In the genomic region with DNA sequence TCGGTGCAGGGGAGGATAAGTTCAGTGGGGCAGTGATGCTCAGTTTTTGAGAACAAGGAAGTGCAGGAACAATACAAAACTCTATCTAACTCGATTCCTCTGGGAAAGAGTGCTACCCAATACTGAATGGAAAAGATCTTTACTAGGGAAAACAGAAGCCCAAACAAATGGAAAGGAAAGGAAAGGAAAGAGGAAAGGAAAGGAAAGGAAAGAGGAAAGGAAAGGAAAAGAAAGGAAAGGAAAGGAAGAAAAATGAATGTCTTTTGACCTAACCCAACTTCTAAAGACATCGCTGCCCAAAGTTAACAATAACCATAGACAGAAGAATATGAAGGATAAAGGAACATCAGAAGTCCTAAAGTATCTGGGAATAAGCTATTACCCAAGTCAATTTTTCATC, we compare ENCODE assay signal across 29 cellular contexts.
"Had no signal": no experiment of that assay in that cellular context is flagged by ENCODE, and none has a peak within 500 bp of the region (broad histone marks: within the 10 kb centered on the region; RNA-seq: fewer than 3 reads in every experiment).

No MANE protein-coding gene starts in this region.

- H3K4me1 Mint-ChIP-seq: T-cell had no signal

- H3K27me3 Mint-ChIP-seq: activated CD4-positive, alpha-beta memory T cell treated with anti-CD3 and anti-CD28 coated beads, Interleukin-2, amount 10 ng/mL, durations not matched to agents 7 days and 5 days; activated CD4-positive, alpha-beta T cell treated with anti-CD3 and anti-CD28 coated beads, Interleukin-2, amount 10 ng/mL, durations not matched to agents 7 days and 5 days; activated naive CD8-positive, alpha-beta T cell; activated T-cell treated with anti-CD3 and anti-CD28 coated beads, Interleukin-2, amount 50 U/mL, for 24 hours; central memory CD8-positive, alpha-beta T cell; T-cell had no signal

- H3K27ac Mint-ChIP-seq: activated CD4-positive, alpha-beta memory T cell treated with anti-CD3 and anti-CD28 coated beads, Interleukin-2, amount 10 ng/mL, durations not matched to agents 7 days and 5 days; activated CD4-positive, alpha-beta T cell treated with anti-CD3 and anti-CD28 coated beads, Interleukin-2, amount 10 ng/mL, durations not matched to agents 7 days and 5 days; activated naive CD8-positive, alpha-beta T cell; activated T-cell treated with anti-CD3 and anti-CD28 coated beads, Interleukin-2, amount 50 U/mL, for 24 hours; activated T-cell treated with anti-CD3 and anti-CD28 coated beads, Interleukin-2, amount 50 U/mL, for 72 hours; T-cell; T-helper 1 cell treated with Interleukin-12 subunit alpha and Interleukin-12 subunit beta and Interleukin-4 antibody, amounts not matched to agents 30 μg/mL and 1 μg/mL, for 36 hours; T-helper 2 cell treated with Interferon-gamma antibody and Interleukin-4, amounts not matched to agents 5 μg/mL and 100 μg/mL, for 36 hours had no signal

- H3K9me3 Mint-ChIP-seq: activated CD4-positive, alpha-beta memory T cell treated with anti-CD3 and anti-CD28 coated beads, Interleukin-2, amount 10 ng/mL, durations not matched to agents 7 days and 5 days; activated CD4-positive, alpha-beta T cell treated with anti-CD3 and anti-CD28 coated beads, Interleukin-2, amount 10 ng/mL, durations not matched to agents 7 days and 5 days; activated T-cell treated with anti-CD3 and anti-CD28 coated beads, Interleukin-2, amount 50 U/mL, for 24 hours; activated T-cell treated with anti-CD3 and anti-CD28 coated beads, Interleukin-2, amount 50 U/mL, for 72 hours; central memory CD8-positive, alpha-beta T cell; T-cell; T-helper 1 cell treated with Interleukin-12 subunit alpha and Interleukin-12 subunit beta and Interleukin-4 antibody, amounts not matched to agents 30 μg/mL and 1 μg/mL, for 36 hours; T-helper 2 cell treated with Interferon-gamma antibody and Interleukin-4, amounts not matched to agents 5 μg/mL and 100 μg/mL, for 36 hours had no signal

- ATAC-seq: activated T-cell treated with anti-CD3 and anti-CD28 coated beads, Interleukin-2, amount 50 U/mL, for 72 hours; esophagus mucosa; T-cell had no signal

- H3K4me3 Mint-ChIP-seq: activated CD4-positive, alpha-beta memory T cell treated with anti-CD3 and anti-CD28 coated beads, Interleukin-2, amount 10 ng/mL, durations not matched to agents 7 days and 5 days; activated CD4-positive, alpha-beta T cell treated with anti-CD3 and anti-CD28 coated beads, Interleukin-2, amount 10 ng/mL, durations not matched to agents 7 days and 5 days; activated naive CD8-positive, alpha-beta T cell; activated T-cell treated with anti-CD3 and anti-CD28 coated beads, Interleukin-2, amount 50 U/mL, for 24 hours; activated T-cell treated with anti-CD3 and anti-CD28 coated beads, Interleukin-2, amount 50 U/mL, for 72 hours; central memory CD8-positive, alpha-beta T cell; T-cell; T-helper 1 cell treated with Interleukin-12 subunit alpha and Interleukin-12 subunit beta and Interleukin-4 antibody, amounts not matched to agents 30 μg/mL and 1 μg/mL, for 36 hours; T-helper 2 cell treated with Interferon-gamma antibody and Interleukin-4, amounts not matched to agents 5 μg/mL and 100 μg/mL, for 36 hours had no signal

- DNase-seq: activated CD4-positive, alpha-beta memory T cell treated with anti-CD3 and anti-CD28 coated beads, Interleukin-2, amount 10 ng/mL, durations not matched to agents 7 days and 5 days; activated CD4-positive, alpha-beta T cell treated with anti-CD3 and anti-CD28 coated beads for 4 hours; activated CD4-positive, alpha-beta T cell treated with anti-CD3 and anti-CD28 coated beads, Interleukin-2, amount 10 ng/mL, durations not matched to agents 7 days and 5 days; activated CD4-positive, alpha-beta T cell treated with anti-CD3 and anti-CD28 coated beads, Interleukin-2, amount 50 U/mL, for 4 hours; activated CD4-positive, CD25-positive, alpha-beta regulatory T cell; activated CD4-positive, CD25-positive, alpha-beta regulatory T cell treated with anti-CD3 and anti-CD28 coated beads, Interleukin-2, amount 50 U/mL, for 72 hours; activated CD8-positive, alpha-beta memory T cell treated with anti-CD3 and anti-CD28 coated beads, Interleukin-2, amount 50 U/mL, for 48 hours; activated effector memory CD4-positive, alpha-beta T cell treated with Interleukin-2 at 50 U/mL for 16 hours; activated gamma-delta T cell treated with Interleukin-2 at 50 U/mL for 16 hours; activated naive CD4-positive, alpha-beta T cell treated with anti-CD3 and anti-CD28 coated beads, Interleukin-2, amount 50 U/mL, for 16 hours; activated naive CD4-positive, alpha-beta T cell treated with Interleukin-2 at 50 U/mL for 16 hours; activated T-cell treated with anti-CD3 and anti-CD28 coated beads for 4 hours; activated T-cell treated with anti-CD3 and anti-CD28 coated beads, Interleukin-2, amount 50 U/mL, for 24 hours; activated T-cell treated with anti-CD3 and anti-CD28 coated beads, Interleukin-2, amount 50 U/mL, for 72 hours; amniotic stem cell; anterior cingulate cortex; brain microvascular endothelial cell; colonic mucosa; effector CD8-positive, alpha-beta T cell; foreskin fibroblast; SW 1271; T-cell; T1000; WERI-Rb-1 had no signal

- H3K9me3 ChIP-seq: colonic mucosa had no signal
